ENCODE assay signal across 8 cellular contexts in genomic region chr3:36893137-36893557, GRCh38. TPM values are rescaled to one million over a fixed set of nuclear protein-coding genes. Genes with fewer than 3 reads are reported as not detected.
DNase-seq lines count a peak whose midpoint lies in the region; ATAC-seq and TF ChIP-seq lines count a peak whose summit lies in the region.

No MANE protein-coding gene starts in this region.

- CTCF ChIA-PET in activated naive CD4-positive, alpha-beta T cell treated with anti-CD3 and anti-CD28 coated beads, Interleukin-2, amount 10 ng/mL, durations not matched to agents 7 days and 5 days (lab: Charles Lee): interaction anchor here (0.9 to 3.5 kb wide), 4 partner anchors 9 to 66 kb away, joined by 3 to 15 read pairs (median 5); no protein-coding TSS in a partner anchor
- CTCF ChIA-PET in T-cell (lab: Charles Lee): interaction anchor here in 1 of 2 donors (0.6 to 2.5 kb wide), 8 partner anchors 15 to 99 kb away, joined by 3 to 15 read pairs (median 6); partner anchors contain the start of genes EPM2AIP1 and MLH1

- H3K27me3 Mint-ChIP-seq in activated naive CD4-positive, alpha-beta T cell treated with anti-CD3 and anti-CD28 coated beads, Interleukin-2, amount 10 ng/mL, durations not matched to agents 7 days and 5 days: no peaks in the 10 kb centered on the region
- no peaks in the 10 kb centered on the region for H3K27me3 Mint-ChIP-seq in T-cell

- H3K4me3 Mint-ChIP-seq in activated naive CD4-positive, alpha-beta T cell treated with anti-CD3 and anti-CD28 coated beads, Interleukin-2, amount 10 ng/mL, durations not matched to agents 7 days and 5 days: no peak overlapping the region
- H3K4me3 Mint-ChIP-seq in T-cell: peak overlapping the region in 1 of 3 donors; percentile 26

- peak overlapping the region; percentile 49 for H3K27ac Mint-ChIP-seq in activated naive CD4-positive, alpha-beta T cell treated with anti-CD3 and anti-CD28 coated beads, Interleukin-2, amount 10 ng/mL, durations not matched to agents 7 days and 5 days
- peak overlapping the region; percentile 92 to 93 for H3K27ac Mint-ChIP-seq in T-cell

- DNase-seq in activated naive CD4-positive, alpha-beta T cell treated with anti-CD3 and anti-CD28 coated beads, Interleukin-2, amount 10 ng/mL, durations not matched to agents 7 days and 5 days: no peak
- DNase-seq in activated naive CD4-positive, alpha-beta T cell (lab: John Stamatoyannopoulos, UW): no peak
- DNase-seq in T-cell: peak in 21 of 34 experiments; percentile 24 to 54 (median 38)
- DNase-seq in fibroblast of villous mesenchyme (ENCODE audit: low read depth): peak; percentile 73
- DNase-seq in sciatic nerve (ENCODE audit: low spot score): no peak
- no peak for DNase-seq in NCI-H2171 (lab: John Stamatoyannopoulos, UW)
- DNase-seq in NCI-H2081 (lab: John Stamatoyannopoulos, UW): no peak

- intact Hi-C loops in sciatic nerve (cut with DNase I): no loop called here

- POLR2A ChIA-PET in T-cell (lab: Charles Lee): interaction anchor here (0.5 to 1.8 kb wide), 11 partner anchors 9 to 100 kb away, joined by 3 to 12 read pairs (median 4); partner anchors contain the start of genes EPM2AIP1 (in 1 of the 2) and MLH1 (in 1 of the 2)

- H3K4me3 ChIP-seq in fibroblast of villous mesenchyme (ENCODE audit: low read depth, low read length): no peak overlapping the region

- H3K4me1 Mint-ChIP-seq in activated naive CD4-positive, alpha-beta T cell treated with anti-CD3 and anti-CD28 coated beads, Interleukin-2, amount 10 ng/mL, durations not matched to agents 7 days and 5 days: peaks cover 42% of the 10 kb centered on the region
- peaks cover 64 to 72% (median 68%) of the 10 kb centered on the region in 3 donors for H3K4me1 Mint-ChIP-seq in T-cell

- no peaks in the 10 kb centered on the region for H3K9me3 Mint-ChIP-seq in activated naive CD4-positive, alpha-beta T cell treated with anti-CD3 and anti-CD28 coated beads, Interleukin-2, amount 10 ng/mL, durations not matched to agents 7 days and 5 days
- no peaks in the 10 kb centered on the region for H3K9me3 Mint-ChIP-seq in T-cell

- TF ChIP-seq CTCF in fibroblast of villous mesenchyme (IDR thresholded peaks at IDR 0.05; ENCODE audit: insufficient read depth, low read depth, low read length): no peak

- peak; percentile 47 for ATAC-seq in HG03095 (IDR thresholded peaks at IDR 0.05; ENCODE audit: unreplicated experiment)
- peak; percentile 87 to 97 (median 90) for ATAC-seq in T-cell (replicated peaks in 1 of 4)
- peak; percentile 84 for ATAC-seq in sciatic nerve

- H3K36me3 Mint-ChIP-seq in activated naive CD4-positive, alpha-beta T cell treated with anti-CD3 and anti-CD28 coated beads, Interleukin-2, amount 10 ng/mL, durations not matched to agents 7 days and 5 days: peaks cover 90% of the 10 kb centered on the region
- H3K36me3 Mint-ChIP-seq in T-cell: peaks cover 89% of the 10 kb centered on the region

RNA-seq across cellular contexts. Expression of gene TRANK1, which starts 51.7 kb away (rescaled TPM):
- 100 to 1,000 TPM in 3 of 5 donors, 10 to 100 TPM in 2; 96.0 to 160 (median 127) TPM for total RNA-seq in T-cell
- 11.6 and 13.4 TPM in 2 replicates for total RNA-seq in fibroblast of villous mesenchyme
- 22.1 TPM for total RNA-seq in sciatic nerve

Comparison
In these comparisons a context has a peak if more than half of its experiments do, and no peak if none do; other contexts are left out.
1. DNase-seq: peak in T-cell (21 of 34) and fibroblast of villous mesenchyme (single experiment); none in activated naive CD4-positive, alpha-beta T cell treated with anti-CD3 and anti-CD28 coated beads, Interleukin-2, amount 10 ng/mL, durations not matched to agents 7 days and 5 days (single experiment), activated naive CD4-positive, alpha-beta T cell (0 of 4), sciatic nerve (single experiment), NCI-H2171 (single experiment) and NCI-H2081 (0 of 2).
2. Peak in every context shown above with its lines, with median percentiles within 50 percentile points of each other: ATAC-seq.